Comparison of ENCODE assay signal across 13 cellular contexts in genomic region chr1:181469829-181470228, GRCh38. TPM values are rescaled to one million over a fixed set of nuclear protein-coding genes. Genes with fewer than 3 reads are reported as not detected.
DNase-seq lines count a peak whose midpoint lies in the region; ATAC-seq, FAIRE-seq and TF ChIP-seq lines count a peak whose summit lies in the region.
"Had no signal": no experiment of that assay in that cellular context is flagged by ENCODE, and none has a peak within 500 bp of the region (broad histone marks: within the 10 kb centered on the region; RNA-seq: fewer than 3 reads in every experiment).

No MANE protein-coding gene starts in this region.

- no peak overlapping the region for H3K4me3 ChIP-seq in fibroblast of villous mesenchyme (ENCODE audit: low read depth, low read length)
- H3K4me3 ChIP-seq in prostate gland, result no peak overlapping the region

- DNase-seq in EL, result peak; percentile 71
- peak; percentile 62 for DNase-seq in RCC 7860 (ENCODE audit: low spot score)
- peak; percentile 81 for DNase-seq in fibroblast of villous mesenchyme (ENCODE audit: low read depth)
- peak; percentile 17 for DNase-seq in prostate gland (ENCODE audit: low spot score)
- no peak for DNase-seq in activated gamma-delta T cell (lab: John Stamatoyannopoulos, UW)
- no peak for DNase-seq in stimulated activated CD4-positive, alpha-beta T cell treated with anti-CD3 and anti-CD28 coated beads, Interleukin-15, amount 100 ng/mL, for 24 hours
- DNase-seq: activated CD4-positive, alpha-beta memory T cell treated with anti-CD3 and anti-CD28 coated beads, Interleukin-2, amount 10 ng/mL, durations not matched to agents 7 days and 5 days; hippocampal formation; NCI-H1417 treated with DMSO at 0.1 percent for 48 hours had no signal

- H3K4me1 ChIP-seq in prostate gland (replicated peaks), result no peaks in the 10 kb centered on the region
- H3K4me1 ChIP-seq: parathyroid adenoma had no signal

- FAIRE-seq in RCC 7860 (lab: Jason Lieb, UNC), result no peak
- FAIRE-seq: G401.6 had no signal

- ATAC-seq in GM21529 (IDR thresholded peaks at IDR 0.05; ENCODE audit: unreplicated experiment), result no peak
- no peak for ATAC-seq in GM21447 (IDR thresholded peaks at IDR 0.05; ENCODE audit: unreplicated experiment)

- H3K27ac ChIP-seq in prostate gland, result no peak overlapping the region
- H3K27ac ChIP-seq: parathyroid adenoma had no signal

- TF ChIP-seq CTCF in fibroblast of villous mesenchyme (IDR thresholded peaks at IDR 0.05; ENCODE audit: insufficient read depth, low read depth, low read length) (no peak), prostate gland (IDR thresholded peaks at IDR 0.05) (peak in 1 of 4 experiments; percentile 13)

- no peaks in the 10 kb centered on the region for H3K9me3 ChIP-seq in prostate gland

- no peak for TF ChIP-seq POLR2A in prostate gland (IDR thresholded peaks at IDR 0.05)

- no peaks in the 10 kb centered on the region for H3K27me3 ChIP-seq in prostate gland (replicated peaks; ENCODE audit: insufficient read depth)

- H3K36me3 ChIP-seq in prostate gland, result no peaks in the 10 kb centered on the region

- WGBS in prostate gland, result 8% methylated on average over 5 of the region's 5 CpGs

- intact Hi-C loops in prostate gland (cut with DNase I), result no loop called here

RNA-seq across cellular contexts. Expression of gene CACNA1E, which starts 13.5 kb away (rescaled TPM):
- total RNA-seq in fibroblast of villous mesenchyme (under 0.01 TPM in 1 of 2 replicates, not detected in the other), prostate gland (1 to 10 TPM in 1 of 2 donors, not detected in 1; 4.1 TPM)
- total RNA-seq: activated CD4-positive, alpha-beta memory T cell treated with anti-CD3 and anti-CD28 coated beads, Interleukin-2, amount 10 ng/mL, durations not matched to agents 7 days and 5 days had no signal

Comparison
In these comparisons a context has a peak if more than half of its experiments do, and no peak if none do; other contexts are left out.
1. DNase-seq: peak in EL (single experiment), RCC 7860 (single experiment), fibroblast of villous mesenchyme (single experiment) and prostate gland (single experiment); none in activated gamma-delta T cell (single experiment) and stimulated activated CD4-positive, alpha-beta T cell treated with anti-CD3 and anti-CD28 coated beads, Interleukin-15, amount 100 ng/mL, for 24 hours (single experiment).